Comparison of ENCODE assay signal across 9 cellular contexts in genomic region chr14:89720741-89721315, GRCh38.
DNase-seq lines count a peak whose midpoint lies in the region; ATAC-seq lines count a peak whose summit lies in the region.
"Had no signal": no experiment of that assay in that cellular context is flagged by ENCODE, and none has a peak within 500 bp of the region (broad histone marks: within the 10 kb centered on the region; RNA-seq: fewer than 3 reads in every experiment).

No MANE protein-coding gene starts in this region.

- H3K4me3 Mint-ChIP-seq in CD4-positive, CD25-positive, alpha-beta regulatory T cell, result peak overlapping the region; percentile 72 to 82 (median 80)
- peak overlapping the region; percentile 13 for H3K4me3 Mint-ChIP-seq in activated CD8-positive, alpha-beta memory T cell treated with anti-CD3 and anti-CD28 coated beads, Interleukin-2, amount 10 ng/mL, durations not matched to agents 7 days and 5 days

- no peaks in the 10 kb centered on the region for H3K36me3 ChIP-seq in CD4-positive, CD25-positive, alpha-beta regulatory T cell (ENCODE audit: control insufficient read depth, insufficient read depth, low read length)
- no peaks in the 10 kb centered on the region for H3K36me3 ChIP-seq in Karpas-422 (ENCODE audit: insufficient read depth, low read length)
- H3K36me3 ChIP-seq: cardiac muscle cell had no signal

- CTCF ChIA-PET in activated CD8-positive, alpha-beta memory T cell treated with anti-CD3 and anti-CD28 coated beads, Interleukin-2, amount 10 ng/mL, durations not matched to agents 7 days and 5 days (lab: Charles Lee), result interaction anchor here (1.1 to 2.3 kb wide), 13 partner anchors 11 to 680 kb away, joined by 3 to 15 read pairs (median 4); partner anchors contain the start of gene TDP1

- peak overlapping the region; percentile 70 for H3K4me3 ChIP-seq in CD4-positive, CD25-positive, alpha-beta regulatory T cell (ENCODE audit: low read depth, low read length)
- no peak overlapping the region for H3K4me3 ChIP-seq in Karpas-422 (ENCODE audit: low read length)
- H3K4me3 ChIP-seq: cardiac muscle cell had no signal

- no peak overlapping the region for H3K4me2 ChIP-seq in Karpas-422 (ENCODE audit: low read depth, low read length, poor library complexity, severe bottlenecking)

- peaks cover 42 to 94% (median 70%) of the 10 kb centered on the region in 4 donors for H3K4me1 Mint-ChIP-seq in CD4-positive, CD25-positive, alpha-beta regulatory T cell
- peaks cover 62% of the 10 kb centered on the region for H3K4me1 Mint-ChIP-seq in activated CD8-positive, alpha-beta memory T cell treated with anti-CD3 and anti-CD28 coated beads, Interleukin-2, amount 10 ng/mL, durations not matched to agents 7 days and 5 days

- H3K9me2 ChIP-seq in Karpas-422 (replicated peaks; ENCODE audit: insufficient read depth, low read length), result no peaks in the 10 kb centered on the region

- intact Hi-C loops in left cardiac atrium (cut with DNase I), result no loop called here

- peak overlapping the region; percentile 87 for H3K27ac ChIP-seq in CD4-positive, CD25-positive, alpha-beta regulatory T cell (ENCODE audit: insufficient read depth, low read length, poor library complexity, severe bottlenecking)
- H3K27ac ChIP-seq in Karpas-422 (ENCODE audit: low read length), result no peak overlapping the region
- H3K27ac ChIP-seq: cardiac muscle cell had no signal

- no peak overlapping the region; the same call in 1 of the 2 replicates for H2AFZ ChIP-seq in Karpas-422 (ENCODE audit: low read length)

- H3K9me3 ChIP-seq in CD4-positive, CD25-positive, alpha-beta regulatory T cell (ENCODE audit: control insufficient read depth in 2 of 2, low read length in 2 of 2), result no peaks in the 10 kb centered on the region
- no peaks in the 10 kb centered on the region for H3K9me3 ChIP-seq in Karpas-422 (ENCODE audit: low read length)

- H3K4me1 ChIP-seq in CD4-positive, CD25-positive, alpha-beta regulatory T cell (ENCODE audit: control insufficient read depth, insufficient read depth, low read length, poor library complexity, severe bottlenecking), result peaks cover 67% of the 10 kb centered on the region
- H3K4me1 ChIP-seq in Karpas-422 (ENCODE audit: low read length), result no peaks in the 10 kb centered on the region

- no peaks in the 10 kb centered on the region for H3K79me2 ChIP-seq in Karpas-422 (ENCODE audit: low read length)

- no peak overlapping the region for H3K9ac ChIP-seq in Karpas-422 (ENCODE audit: low read length)

- H3K27me3 Mint-ChIP-seq in CD4-positive, CD25-positive, alpha-beta regulatory T cell, result no peaks in the 10 kb centered on the region
- H3K27me3 Mint-ChIP-seq in activated CD8-positive, alpha-beta memory T cell treated with anti-CD3 and anti-CD28 coated beads, Interleukin-2, amount 10 ng/mL, durations not matched to agents 7 days and 5 days, result no peaks in the 10 kb centered on the region

- H3K36me3 Mint-ChIP-seq in CD4-positive, CD25-positive, alpha-beta regulatory T cell, result no peaks in the 10 kb centered on the region
- peaks cover 4% of the 10 kb centered on the region for H3K36me3 Mint-ChIP-seq in activated CD8-positive, alpha-beta memory T cell treated with anti-CD3 and anti-CD28 coated beads, Interleukin-2, amount 10 ng/mL, durations not matched to agents 7 days and 5 days

- H3K27ac Mint-ChIP-seq in CD4-positive, CD25-positive, alpha-beta regulatory T cell, result peak overlapping the region; percentile 97 to 100 (median 97)
- H3K27ac Mint-ChIP-seq in activated CD8-positive, alpha-beta memory T cell treated with anti-CD3 and anti-CD28 coated beads, Interleukin-2, amount 10 ng/mL, durations not matched to agents 7 days and 5 days, result peak overlapping the region; percentile 91

- H3K9me3 Mint-ChIP-seq in CD4-positive, CD25-positive, alpha-beta regulatory T cell, result peaks cover 0 to 2% (median 0%) of the 10 kb centered on the region in 7 donors
- no peaks in the 10 kb centered on the region for H3K9me3 Mint-ChIP-seq in activated CD8-positive, alpha-beta memory T cell treated with anti-CD3 and anti-CD28 coated beads, Interleukin-2, amount 10 ng/mL, durations not matched to agents 7 days and 5 days (ENCODE audit: low read depth)

- no peaks in the 10 kb centered on the region for H4K20me1 ChIP-seq in Karpas-422 (ENCODE audit: insufficient read depth, low read depth, low read length)

- no peaks in the 10 kb centered on the region for H3K27me3 ChIP-seq in CD4-positive, CD25-positive, alpha-beta regulatory T cell (ENCODE audit: control insufficient read depth, insufficient read depth, low read length)
- H3K27me3 ChIP-seq in Karpas-422 (ENCODE audit: low read length), result no peaks in the 10 kb centered on the region
- H3K27me3 ChIP-seq: cardiac muscle cell had no signal

- peak; percentile 97 for ATAC-seq in CD4-positive, CD25-positive, alpha-beta regulatory T cell (ENCODE audit: low read depth in 2 of 2)
- ATAC-seq in GM21526 (IDR thresholded peaks at IDR 0.05; ENCODE audit: low FRiP score, unreplicated experiment) (peak; percentile 79), left cardiac atrium (peak; percentile 86 to 90)
- peak; percentile 84 for ATAC-seq in activated CD8-positive, alpha-beta memory T cell treated with anti-CD3 and anti-CD28 coated beads, Interleukin-2, amount 10 ng/mL, durations not matched to agents 7 days and 5 days

- peak; percentile 61 to 97 (median 87) for DNase-seq in CD4-positive, CD25-positive, alpha-beta regulatory T cell
- DNase-seq in Karpas-422 (peak; percentile 47), left cardiac atrium (peak; percentile 39), kidney glomerular epithelial cell (lab: John Stamatoyannopoulos, UW) (no peak), NCI-H187 (lab: John Stamatoyannopoulos, UW) (no peak)
- DNase-seq in activated CD8-positive, alpha-beta memory T cell treated with anti-CD3 and anti-CD28 coated beads, Interleukin-2, amount 10 ng/mL, durations not matched to agents 7 days and 5 days, result peak; percentile 91
- DNase-seq in stimulated activated CD8-positive, alpha-beta memory T cell treated with anti-CD3 and anti-CD28 coated beads, Interleukin-12 subunit alpha, Interleukin-12 subunit beta, amount 100 ng/mL, for 4 hours (ENCODE audit: low read depth), result peak; percentile 45

Comparison
In these comparisons a context has a peak if more than half of its experiments do, and no peak if none do; other contexts are left out.
1. DNase-seq: peak in CD4-positive, CD25-positive, alpha-beta regulatory T cell (3 of 3), Karpas-422 (single experiment), activated CD8-positive, alpha-beta memory T cell treated with anti-CD3 and anti-CD28 coated beads, Interleukin-2, amount 10 ng/mL, durations not matched to agents 7 days and 5 days (single experiment), left cardiac atrium (single experiment) and stimulated activated CD8-positive, alpha-beta memory T cell treated with anti-CD3 and anti-CD28 coated beads, Interleukin-12 subunit alpha, Interleukin-12 subunit beta, amount 100 ng/mL, for 4 hours (single experiment); none in kidney glomerular epithelial cell (single experiment) and NCI-H187 (0 of 2).
2. Peak in every context shown above with its lines, with median percentiles within 50 percentile points of each other: ATAC-seq.